ENCODE assay signal across 16 cellular contexts in genomic region chr4:124902111-124902510, GRCh38.
DNase-seq lines count a peak whose midpoint lies in the region; ATAC-seq, FAIRE-seq and TF ChIP-seq lines count a peak whose summit lies in the region.
"Had no signal": no experiment of that assay in that cellular context is flagged by ENCODE, and none has a peak within 500 bp of the region (broad histone marks: within the 10 kb centered on the region; RNA-seq: fewer than 3 reads in every experiment).

No MANE protein-coding gene starts in this region.

- no peaks in the 10 kb centered on the region for H3K36me3 Mint-ChIP-seq in progenitor cell of endocrine pancreas (ENCODE audit: insufficient read depth)

- DNase-seq in NCI-H510A treated with DMSO at 0.1 percent for 48 hours (lab: John Stamatoyannopoulos, UW) (peak; percentile 19), NCI-H510A (lab: John Stamatoyannopoulos, UW) (no peak), LHCN-M2 (ENCODE audit: low read depth) (peak; percentile 61), bronchial epithelial cell (ENCODE audit: low read depth) (no peak), progenitor cell of endocrine pancreas (ENCODE audit: low spot score, unreplicated experiment) (no peak), heart right ventricle (no peak), NCI-H187 treated with DMSO at 0.1 percent for 48 hours (lab: John Stamatoyannopoulos, UW) (no peak)
- DNase-seq: EL, NCI-H1048, NCI-H1694 treated with DMSO at 0.1 percent for 48 hours, PC-9 had no signal

- H3K4me3 ChIP-seq in bronchial epithelial cell (ENCODE audit: low read depth, low read length), result no peak overlapping the region
- H3K4me3 ChIP-seq in heart right ventricle, result no peak overlapping the region
- H3K4me3 ChIP-seq: PC-9, SJSA1 had no signal

- no peaks in the 10 kb centered on the region for H3K27me3 Mint-ChIP-seq in progenitor cell of endocrine pancreas

- peaks cover 0 to 15% (median 0%) of the 10 kb centered on the region in 9 donors for H3K4me1 ChIP-seq in heart right ventricle

- H3K27ac Mint-ChIP-seq in progenitor cell of endocrine pancreas, result peak overlapping the region; percentile 62

- no peak overlapping the region for H3K4me3 Mint-ChIP-seq in progenitor cell of endocrine pancreas (ENCODE audit: low read depth)

- no peaks in the 10 kb centered on the region for H3K36me3 ChIP-seq in bronchial epithelial cell (ENCODE audit: control insufficient read depth, insufficient read depth, low read length)
- no peaks in the 10 kb centered on the region for H3K36me3 ChIP-seq in heart right ventricle
- H3K36me3 ChIP-seq: SJSA1 had no signal

- H3K4me1 Mint-ChIP-seq in progenitor cell of endocrine pancreas (ENCODE audit: low read depth), result peaks cover 41% of the 10 kb centered on the region

- H3K27ac ChIP-seq in heart right ventricle, result no peak overlapping the region
- H3K27ac ChIP-seq: C4-2B, KMS-11, PC-9, SJSA1 had no signal

- no peak for TF ChIP-seq CTCF in bronchial epithelial cell (IDR thresholded peaks at IDR 0.05; ENCODE audit: insufficient read depth, low read length, severe bottlenecking)
- TF ChIP-seq CTCF in progenitor cell of endocrine pancreas (IDR thresholded peaks at IDR 0.05; ENCODE audit: unreplicated experiment), result no peak
- no peak for TF ChIP-seq CTCF in heart right ventricle (IDR thresholded peaks at IDR 0.05)

- H3K9me3 ChIP-seq in heart right ventricle, result peaks cover 0 to 6% (median 0%) of the 10 kb centered on the region in 11 donors
- H3K9me3 ChIP-seq: SJSA1 had no signal

- peak; percentile 7 for FAIRE-seq in bronchial epithelial cell (lab: Jason Lieb, UNC)
- FAIRE-seq: H1, HepG2 had no signal

- 37 to 53% methylated on average over 1 of the region's 1 CpG for WGBS in heart right ventricle, 2 donors

- intact Hi-C loops in heart right ventricle (cut with DNase I), result no loop called here

- ATAC-seq in heart right ventricle, result no peak
- ATAC-seq: HepG2 had no signal

- peaks cover 4% of the 10 kb centered on the region for H3K9me3 Mint-ChIP-seq in progenitor cell of endocrine pancreas (ENCODE audit: low read depth)

- H3K27me3 ChIP-seq in bronchial epithelial cell (ENCODE audit: control insufficient read depth, insufficient read depth, low read length) (no peaks in the 10 kb centered on the region), heart right ventricle (no peaks in the 10 kb centered on the region)
- H3K27me3 ChIP-seq: SJSA1 had no signal

Comparison
In these comparisons a context has a peak if more than half of its experiments do, and no peak if none do; other contexts are left out.
1. DNase-seq: peak in NCI-H510A treated with DMSO at 0.1 percent for 48 hours (single experiment) and LHCN-M2 (single experiment); none in NCI-H510A (single experiment), bronchial epithelial cell (single experiment), progenitor cell of endocrine pancreas (single experiment), heart right ventricle (0 of 2) and NCI-H187 treated with DMSO at 0.1 percent for 48 hours (single experiment).